8 cellular contexts compared by ENCODE assay signal in the genomic region with DNA sequence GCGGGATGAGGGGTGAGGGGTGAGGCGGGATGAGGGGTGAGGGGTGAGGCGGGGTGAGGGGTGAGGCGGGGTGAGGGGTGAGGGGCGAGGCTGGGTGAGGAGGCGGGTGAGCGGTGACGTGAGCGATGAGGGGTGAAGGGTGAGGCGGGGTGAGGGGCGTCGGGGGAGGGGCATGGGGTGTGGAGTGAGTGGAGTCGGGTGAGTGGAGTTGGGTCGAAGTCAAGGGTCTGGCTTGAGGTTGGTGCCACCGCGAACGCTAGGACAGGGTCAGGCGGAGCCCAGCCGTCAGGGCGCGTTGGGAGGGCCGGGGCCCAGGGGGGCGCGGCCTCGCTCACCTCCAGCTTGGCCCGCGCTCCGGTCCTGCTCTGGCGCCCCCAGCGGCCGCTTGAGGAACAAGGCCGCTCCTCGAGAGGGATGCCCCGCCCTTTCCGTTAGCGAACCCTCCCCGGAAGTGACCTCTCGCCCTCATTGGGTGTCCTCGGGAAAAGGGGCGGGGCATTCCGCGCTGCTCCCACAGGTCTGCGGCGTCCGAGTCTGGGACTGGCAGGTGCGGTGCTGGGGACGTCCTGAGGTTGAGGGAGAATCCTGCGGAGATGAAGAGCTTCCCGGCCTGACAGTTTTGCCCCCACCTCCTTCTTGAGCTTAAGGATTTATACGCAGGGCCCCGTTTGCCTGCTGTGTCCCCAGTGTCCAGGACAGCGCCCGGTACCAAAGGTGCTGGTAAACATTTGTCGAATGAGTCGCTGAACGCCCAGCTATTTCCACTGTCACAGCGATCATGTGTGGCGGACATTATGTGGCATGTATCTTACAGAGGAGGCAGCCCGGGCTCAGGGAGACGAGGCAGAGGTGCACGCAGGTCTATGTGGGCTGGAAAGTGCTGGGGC. TPM values are rescaled to one million over a fixed set of nuclear protein-coding genes. Genes with fewer than 3 reads are reported as not detected.
DNase-seq lines count a peak whose midpoint lies in the region; ATAC-seq and TF ChIP-seq lines count a peak whose summit lies in the region.

A gene with protein sequence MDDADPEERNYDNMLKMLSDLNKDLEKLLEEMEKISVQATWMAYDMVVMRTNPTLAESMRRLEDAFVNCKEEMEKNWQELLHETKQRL (minus strand): TSS at position 397 of the 887 bp plus-strand sequence. CDS start 6,514 bp downstream, outside the sequence.

- peaks cover 20% of the 10 kb centered on the region for H3K4me1 Mint-ChIP-seq in activated T-cell treated with anti-CD3 and anti-CD28 coated beads, Interleukin-2, amount 50 U/mL, for 24 hours (ENCODE audit: low read depth)

- peak; percentile 54; the same call in 1 of the 2 replicates for TF ChIP-seq RAD21 in Ishikawa (IDR thresholded peaks at IDR 0.05; ENCODE audit: low read depth)

- TF ChIP-seq EP300 in Ishikawa (IDR thresholded peaks at IDR 0.05; ENCODE audit: borderline replicate concordance), result no peak

- peak within 1 kb of the TSS; percentile 80 to 81 for H3K4me3 ChIP-seq in muscle layer of duodenum (ENCODE audit: low read depth in 1 of 2, low read length in 2 of 2)

- no peaks in the 10 kb centered on the region for H3K27me3 Mint-ChIP-seq in activated T-cell treated with anti-CD3 and anti-CD28 coated beads, Interleukin-2, amount 50 U/mL, for 24 hours

- peaks cover 0 to 2% of the 10 kb centered on the region in 2 donors for H3K36me3 ChIP-seq in muscle layer of duodenum (ENCODE audit: control insufficient read depth in 1 of 2, insufficient read depth in 2 of 2, low read length in 2 of 2)

- peak; percentile 98 for DNase-seq in DMS53 (lab: John Stamatoyannopoulos, UW)
- peak; percentile 65 for DNase-seq in OCI-M2 (lab: John Stamatoyannopoulos, UW; ENCODE audit: unreplicated experiment)
- peak; percentile 99 for DNase-seq in activated T-cell treated with anti-CD3 and anti-CD28 coated beads, Interleukin-2, amount 50 U/mL, for 24 hours
- DNase-seq in stimulated activated CD8-positive, alpha-beta memory T cell treated with anti-CD3 and anti-CD28 coated beads, Interleukin-7, amount 100 ng/mL, for 4 hours (ENCODE audit: low read depth in 2 of 2), result peak; percentile 92 to 93

- no peaks in the 10 kb centered on the region for H3K27me3 ChIP-seq in muscle layer of duodenum (ENCODE audit: low read depth, low read length)

- peak within 1 kb of the TSS; percentile 87 for H3K27ac Mint-ChIP-seq in activated T-cell treated with anti-CD3 and anti-CD28 coated beads, Interleukin-2, amount 50 U/mL, for 24 hours

- H3K27ac ChIP-seq in muscle layer of duodenum (ENCODE audit: low read length), result peak within 1 kb of the TSS; percentile 69

- peaks cover 5% of the 10 kb centered on the region for H3K36me3 Mint-ChIP-seq in activated T-cell treated with anti-CD3 and anti-CD28 coated beads, Interleukin-2, amount 50 U/mL, for 24 hours (ENCODE audit: low read depth)

- H3K9me3 Mint-ChIP-seq in activated T-cell treated with anti-CD3 and anti-CD28 coated beads, Interleukin-2, amount 50 U/mL, for 24 hours, result no peaks in the 10 kb centered on the region

- ATAC-seq in GM21576 (IDR thresholded peaks at IDR 0.05; ENCODE audit: unreplicated experiment) (peak; percentile 87), esophagus mucosa (peak; percentile 95)

- H3K9me3 ChIP-seq in muscle layer of duodenum (ENCODE audit: control insufficient read depth in 1 of 2, low read length in 2 of 2), result no peaks in the 10 kb centered on the region

- H3K4me3 Mint-ChIP-seq in activated T-cell treated with anti-CD3 and anti-CD28 coated beads, Interleukin-2, amount 50 U/mL, for 24 hours, result peak within 1 kb of the TSS; percentile 89

- H3K4me1 ChIP-seq in muscle layer of duodenum (ENCODE audit: control insufficient read depth in 1 of 2, insufficient read depth in 2 of 2, low read length in 2 of 2), result peaks cover 2 to 3% of the 10 kb centered on the region in 2 donors

TF ChIP-seq in Ishikawa, 13 proteins besides CTCF, POLR2A, EP300 and RAD21:
- 0 out of 2 replicates have a peak, but pooled peaks have one; percentile 12 for TF ChIP-seq NFIC (IDR thresholded peaks at IDR 0.05)
- no peak for TF ChIP-seq FOXM1 (IDR thresholded peaks at IDR 0.05; ENCODE audit: borderline replicate concordance, low read depth)
- TF ChIP-seq, protein P1, sequence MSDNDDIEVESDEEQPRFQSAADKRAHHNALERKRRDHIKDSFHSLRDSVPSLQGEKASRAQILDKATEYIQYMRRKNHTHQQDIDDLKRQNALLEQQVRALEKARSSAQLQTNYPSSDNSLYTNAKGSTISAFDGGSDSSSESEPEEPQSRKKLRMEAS (IDR thresholded peaks at IDR 0.05), result no peak; the same call in 1 of the 2 replicates
- no peak for TF ChIP-seq USF1 (IDR thresholded peaks at IDR 0.05)
- TF ChIP-seq TEAD4 (IDR thresholded peaks at IDR 0.05), result peak; percentile 16; the same call in 1 of the 2 replicates
- no peak for TF ChIP-seq EGR1 (IDR thresholded peaks at IDR 0.05)
- TF ChIP-seq CEBPB (IDR thresholded peaks at IDR 0.05), result no peak
- TF ChIP-seq TCF12 (IDR thresholded peaks at IDR 0.05; ENCODE audit: low read depth), result no peak
- no peak for TF ChIP-seq CREB1 (IDR thresholded peaks at IDR 0.05; ENCODE audit: low read depth)
- peak; percentile 57; the same call in 1 of the 2 replicates for TF ChIP-seq ZBTB7A (IDR thresholded peaks at IDR 0.05; ENCODE audit: low read depth)
- 0 out of 2 replicates have a peak, but pooled peaks have one; percentile 27 for TF ChIP-seq YY1 (IDR thresholded peaks at IDR 0.05; ENCODE audit: low read depth)
- TF ChIP-seq TAF1 (IDR thresholded peaks at IDR 0.05; ENCODE audit: low read depth), result peak; percentile 63; the same call in 1 of the 2 replicates
- TF ChIP-seq, protein P2, sequence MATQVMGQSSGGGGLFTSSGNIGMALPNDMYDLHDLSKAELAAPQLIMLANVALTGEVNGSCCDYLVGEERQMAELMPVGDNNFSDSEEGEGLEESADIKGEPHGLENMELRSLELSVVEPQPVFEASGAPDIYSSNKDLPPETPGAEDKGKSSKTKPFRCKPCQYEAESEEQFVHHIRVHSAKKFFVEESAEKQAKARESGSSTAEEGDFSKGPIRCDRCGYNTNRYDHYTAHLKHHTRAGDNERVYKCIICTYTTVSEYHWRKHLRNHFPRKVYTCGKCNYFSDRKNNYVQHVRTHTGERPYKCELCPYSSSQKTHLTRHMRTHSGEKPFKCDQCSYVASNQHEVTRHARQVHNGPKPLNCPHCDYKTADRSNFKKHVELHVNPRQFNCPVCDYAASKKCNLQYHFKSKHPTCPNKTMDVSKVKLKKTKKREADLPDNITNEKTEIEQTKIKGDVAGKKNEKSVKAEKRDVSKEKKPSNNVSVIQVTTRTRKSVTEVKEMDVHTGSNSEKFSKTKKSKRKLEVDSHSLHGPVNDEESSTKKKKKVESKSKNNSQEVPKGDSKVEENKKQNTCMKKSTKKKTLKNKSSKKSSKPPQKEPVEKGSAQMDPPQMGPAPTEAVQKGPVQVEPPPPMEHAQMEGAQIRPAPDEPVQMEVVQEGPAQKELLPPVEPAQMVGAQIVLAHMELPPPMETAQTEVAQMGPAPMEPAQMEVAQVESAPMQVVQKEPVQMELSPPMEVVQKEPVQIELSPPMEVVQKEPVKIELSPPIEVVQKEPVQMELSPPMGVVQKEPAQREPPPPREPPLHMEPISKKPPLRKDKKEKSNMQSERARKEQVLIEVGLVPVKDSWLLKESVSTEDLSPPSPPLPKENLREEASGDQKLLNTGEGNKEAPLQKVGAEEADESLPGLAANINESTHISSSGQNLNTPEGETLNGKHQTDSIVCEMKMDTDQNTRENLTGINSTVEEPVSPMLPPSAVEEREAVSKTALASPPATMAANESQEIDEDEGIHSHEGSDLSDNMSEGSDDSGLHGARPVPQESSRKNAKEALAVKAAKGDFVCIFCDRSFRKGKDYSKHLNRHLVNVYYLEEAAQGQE (IDR thresholded peaks at IDR 0.05; ENCODE audit: low read depth), result no peak

RNA-seq across cellular contexts. Expression of the gene that starts here (rescaled TPM):
- total RNA-seq in esophagus mucosa, result not detected

Comparison
In these comparisons a context has a peak if more than half of its experiments do, and no peak if none do; other contexts are left out.
1. Peak in every context shown above with its lines: DNase-seq, ATAC-seq, H3K4me3 ChIP-seq and H3K27ac ChIP-seq.
2. Peak in ATAC-seq in esophagus mucosa; RNA of the gene not detected or under 1 TPM.